In the genomic region with DNA sequence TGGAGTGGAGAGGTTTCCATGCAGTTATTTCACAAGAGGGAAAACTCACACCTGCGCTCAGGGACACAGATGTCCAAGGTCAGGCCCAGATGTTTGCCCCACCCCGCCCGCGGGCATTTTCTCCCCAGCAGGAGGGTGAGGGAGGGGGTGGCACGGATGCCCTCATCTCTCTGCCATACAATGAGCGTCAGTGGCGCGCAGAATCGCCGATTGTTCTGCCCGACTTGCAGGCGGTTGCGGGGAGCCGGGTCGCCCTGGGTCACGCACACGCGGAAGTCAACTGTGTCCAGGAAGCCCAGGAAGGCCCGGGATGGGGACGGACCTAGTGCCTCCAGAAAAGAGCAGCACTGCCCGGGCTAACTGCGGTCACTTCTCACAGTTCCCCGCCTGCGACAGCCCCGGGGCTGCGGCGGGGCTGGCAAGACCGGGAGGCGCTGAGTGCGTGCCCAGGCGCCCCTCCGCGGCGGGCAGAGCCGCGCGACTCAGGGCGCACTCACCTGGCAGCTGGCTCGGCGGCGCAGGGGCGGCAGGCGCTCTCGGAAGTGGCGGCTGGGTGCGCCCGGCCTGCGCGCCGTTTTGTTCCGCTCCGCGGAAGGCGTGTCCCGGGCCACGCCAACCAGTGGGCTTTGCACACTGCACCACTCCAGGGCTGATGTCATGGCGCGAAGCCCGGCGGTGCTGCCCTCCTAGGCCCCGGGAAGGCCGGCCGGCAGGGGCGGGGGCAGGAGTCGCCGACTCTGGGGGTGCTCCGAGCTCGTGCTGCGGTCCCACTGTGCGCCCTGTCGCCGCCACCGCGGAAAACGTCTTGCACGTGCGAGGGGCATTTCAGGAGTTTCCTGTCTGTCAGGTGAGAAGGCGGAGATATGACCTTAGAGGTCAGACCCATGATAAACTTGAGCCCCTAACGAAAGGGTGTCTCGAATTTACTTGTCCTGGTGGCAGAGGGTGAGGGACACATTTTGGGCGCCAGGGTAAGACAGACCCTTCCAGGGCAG, we compare ENCODE assay signal across 8 cellular contexts.
DNase-seq lines count a peak whose midpoint lies in the region; ATAC-seq and TF ChIP-seq lines count a peak whose summit lies in the region.

A gene (minus strand): TSS at position 551 of the 995 bp plus-strand sequence. CDS start 10,820 bp downstream, outside the sequence.

- H3K4me1 ChIP-seq in iPS DF 6.9 (ENCODE audit: control insufficient read depth, insufficient read depth, low read length): peaks cover 8% of the 10 kb centered on the region

- TF ChIP-seq CTCF in GM12875 (IDR thresholded peaks at IDR 0.05; ENCODE audit: borderline replicate concordance, insufficient read depth, low read depth, low read length): no peak

- peaks cover 3% of the 10 kb centered on the region; the same call in 1 of the 2 replicates for H3K27me3 ChIP-seq in iPS DF 6.9 (ENCODE audit: control insufficient read depth, insufficient read depth, low read length)

- no peaks in the 10 kb centered on the region for H3K9me3 ChIP-seq in iPS DF 6.9 (ENCODE audit: control insufficient read depth, insufficient read depth, low read length)

- peak; percentile 84 for ATAC-seq in HG02623 (IDR thresholded peaks at IDR 0.05; ENCODE audit: unreplicated experiment)

- H3K4me3 ChIP-seq in GM12875 (ENCODE audit: low read depth, low read length) (peak within 1 kb of the TSS; percentile 67), iPS DF 6.9 (ENCODE audit: low read length) (peak within 1 kb of the TSS; percentile 59; the same call in 1 of the 2 replicates), skeletal muscle cell (ENCODE audit: low read depth, low read length) (peak within 1 kb of the TSS; percentile 64)

- H3K36me3 ChIP-seq in iPS DF 6.9 (ENCODE audit: control insufficient read depth, insufficient read depth, low read length): no peaks in the 10 kb centered on the region; the same call in 1 of the 2 replicates

- no CpG with 5 or more reads among the region's 81 CpGs for WGBS in iPS DF 6.9 (ENCODE audit: insufficient coverage, insufficient read length)

- peak; percentile 44 for DNase-seq in NCI-H128 (lab: John Stamatoyannopoulos, UW; ENCODE audit: unreplicated experiment)
- peak; percentile 62 for DNase-seq in T-helper 9 cell
- DNase-seq in astrocyte of the hippocampus (ENCODE audit: low read depth, low spot score): peak; percentile 95
- DNase-seq in iPS DF 6.9 (ENCODE audit: low read depth, low spot score): no peak
- DNase-seq in skeletal muscle cell (ENCODE audit: low read depth): peak; percentile 59
- DNase-seq in NCI-H187 treated with DMSO at 0.1 percent for 48 hours (lab: John Stamatoyannopoulos, UW): no peak

- H3K27ac ChIP-seq in iPS DF 6.9 (ENCODE audit: low read length): no peak within 1 kb of the TSS

Comparison
In these comparisons a context has a peak if more than half of its experiments do, and no peak if none do; other contexts are left out.
1. DNase-seq: peak in NCI-H128 (single experiment), T-helper 9 cell (single experiment), astrocyte of the hippocampus (single experiment) and skeletal muscle cell (single experiment); none in iPS DF 6.9 (single experiment) and NCI-H187 treated with DMSO at 0.1 percent for 48 hours (single experiment).
2. Peak in every context shown above with its lines, with median percentiles within 50 percentile points of each other: H3K4me3 ChIP-seq.